Comparison of ENCODE assay signal across 11 cellular contexts in genomic region chr13:107271226-107271625, GRCh38.
DNase-seq lines count a peak whose midpoint lies in the region; ATAC-seq, FAIRE-seq and TF ChIP-seq lines count a peak whose summit lies in the region.
"Had no signal": no experiment of that assay in that cellular context is flagged by ENCODE, and none has a peak within 500 bp of the region (broad histone marks: within the 10 kb centered on the region; RNA-seq: fewer than 3 reads in every experiment).

No MANE protein-coding gene starts in this region.

- H3K4me2 ChIP-seq in H9 (ENCODE audit: insufficient read depth, insufficient read length, low read length) (no peak overlapping the region), H1 (ENCODE audit: insufficient read depth in 1 of 2, low read depth in 2 of 2, low read length in 2 of 2) (no peak overlapping the region), neural progenitor cell (no peak overlapping the region)

- H2AFZ ChIP-seq in H9 (ENCODE audit: low read length) (no peak overlapping the region), H1 (ENCODE audit: low read length) (no peak overlapping the region), neural progenitor cell (replicated peaks) (peak overlapping the region; percentile 23)

- DNase-seq in H9 (peak; percentile 71), NCI-H69 (lab: John Stamatoyannopoulos, UW) (peak; percentile 91), H1 (ENCODE audit: low read depth in 1 of 2, low spot score in 2 of 2) (peak; percentile 49), neural progenitor cell (ENCODE audit: low spot score) (peak; percentile 76), NCI-H1417 treated with DMSO at 0.1 percent for 48 hours (lab: John Stamatoyannopoulos, UW) (no peak)
- no peak for DNase-seq in activated CD4-positive, alpha-beta T cell treated with anti-CD3 and anti-CD28 coated beads, Interleukin-2, amount 10 ng/mL, durations not matched to agents 7 days and 5 days
- DNase-seq in stimulated activated CD4-positive, alpha-beta T cell treated with anti-CD3 and anti-CD28 coated beads, Interleukin-4, amount 100 ng/mL, for 24 hours = no peak
- DNase-seq: NCI-H187 had no signal

- H2BK20ac ChIP-seq in H9 (ENCODE audit: low read depth, low read length, poor library complexity, severe bottlenecking) (no peak overlapping the region), H1 (ENCODE audit: low read length) (no peak overlapping the region)

- no peak overlapping the region for H3K14ac ChIP-seq in H9 (ENCODE audit: insufficient read depth, low read length)
- H3K14ac ChIP-seq in H1 (ENCODE audit: insufficient read length) = no peak overlapping the region

- H3K4me1 ChIP-seq in H9 (ENCODE audit: insufficient read depth, low read length) = 0 out of 2 replicates have a peak, but pooled peaks cover 3% of the 10 kb centered on the region
- H3K4me1 ChIP-seq in H1 (replicated peaks in 1 of 4; ENCODE audit: control insufficient read depth in 3 of 4, insufficient read depth in 4 of 4, low read length in 3 of 4) = peaks cover 0 to 3% (median 0%) of the 10 kb centered on the region in 4 experiments; a peak in 2 of 7 replicates
- peaks cover 6% of the 10 kb centered on the region for H3K4me1 ChIP-seq in neural progenitor cell
- H3K4me1 ChIP-seq: SJCRH30 had no signal

- no peak overlapping the region for H2BK120ac ChIP-seq in H9 (ENCODE audit: low read depth, low read length, poor library complexity, severe bottlenecking)
- H2BK120ac ChIP-seq in H1 (replicated peaks; ENCODE audit: low read depth, low read length) = no peak overlapping the region

- H3K79me2 ChIP-seq in H9 (ENCODE audit: insufficient read depth, low read length) (no peaks in the 10 kb centered on the region), H1 (ENCODE audit: control insufficient read depth in 1 of 2, insufficient read depth in 2 of 2, low read length in 2 of 2) (no peaks in the 10 kb centered on the region), neural progenitor cell (ENCODE audit: low read depth) (no peaks in the 10 kb centered on the region)

- H3K4ac ChIP-seq in H9 (ENCODE audit: low read depth, low read length) (no peak overlapping the region), H1 (replicated peaks; ENCODE audit: insufficient read length, low read depth, low read length) (no peak overlapping the region)

- no peak for TF ChIP-seq EP300 in H1 (IDR thresholded peaks at IDR 0.05; ENCODE audit: borderline replicate concordance in 1 of 2, low read depth in 2 of 2, low read length in 2 of 2)

- peaks cover 3% of the 10 kb centered on the region for H3F3A ChIP-seq in neural progenitor cell (ENCODE audit: low read depth)

- H2BK5ac ChIP-seq in H9 (ENCODE audit: insufficient read length, low read length) (no peak overlapping the region), H1 (ENCODE audit: low read depth, low read length) (no peak overlapping the region)

- H3K4me3 Mint-ChIP-seq in H9 = no peak overlapping the region
- no peak overlapping the region for H3K4me3 Mint-ChIP-seq in neural progenitor cell
- no peak overlapping the region for H3K4me3 Mint-ChIP-seq in activated CD4-positive, alpha-beta T cell treated with anti-CD3 and anti-CD28 coated beads, Interleukin-2, amount 10 ng/mL, durations not matched to agents 7 days and 5 days
- H3K4me3 Mint-ChIP-seq: memory B cell had no signal

- H3K36me3 Mint-ChIP-seq in H9 (ENCODE audit: insufficient read depth in 1 of 3, low read depth in 3 of 3) (no peaks in the 10 kb centered on the region), neural progenitor cell (no peaks in the 10 kb centered on the region)
- no peaks in the 10 kb centered on the region for H3K36me3 Mint-ChIP-seq in activated CD4-positive, alpha-beta T cell treated with anti-CD3 and anti-CD28 coated beads, Interleukin-2, amount 10 ng/mL, durations not matched to agents 7 days and 5 days (ENCODE audit: low read depth)
- H3K36me3 Mint-ChIP-seq: memory B cell had no signal

- FAIRE-seq in H1 (lab: Jason Lieb, UNC) = peak; percentile 77

- H4K8ac ChIP-seq in H9 (replicated peaks; ENCODE audit: insufficient read length, low read depth, low read length) = no peak overlapping the region
- peak overlapping the region; percentile 5; the same call in 1 of the 2 replicates for H4K8ac ChIP-seq in H1 (ENCODE audit: extremely low read depth, insufficient read depth, low read length)

- H3K9ac ChIP-seq in H9 (ENCODE audit: extremely low read depth, insufficient read length, low read length) = no peak overlapping the region
- no peak overlapping the region for H3K9ac ChIP-seq in H1 (replicated peaks in 1 of 4; ENCODE audit: extremely low read depth in 1 of 4, low read depth in 3 of 4, low read length in 3 of 4)
- H3K9ac ChIP-seq in neural progenitor cell = no peak overlapping the region

- H3K27me3 Mint-ChIP-seq in H9 (ENCODE audit: low read depth) (no peaks in the 10 kb centered on the region), neural progenitor cell (ENCODE audit: insufficient read depth, low read depth) (peaks cover 2% of the 10 kb centered on the region)
- H3K27me3 Mint-ChIP-seq in activated CD4-positive, alpha-beta T cell treated with anti-CD3 and anti-CD28 coated beads, Interleukin-2, amount 10 ng/mL, durations not matched to agents 7 days and 5 days = no peaks in the 10 kb centered on the region
- H3K27me3 Mint-ChIP-seq: memory B cell had no signal

- TF ChIP-seq CTCF in H9 (conservative IDR thresholded peaks at IDR 0.05) (no peak), H1 (IDR thresholded peaks at IDR 0.05; ENCODE audit: control extremely low read depth in 1 of 3, insufficient read depth in 1 of 3, low read depth in 1 of 3, low read length in 3 of 3) (0 out of 4 replicates have a peak, but pooled peaks of 1 of the 3 experiments have one; percentile 8), neural progenitor cell (IDR thresholded peaks at IDR 0.05) (no peak)

- H3K4me1 Mint-ChIP-seq in H9 (peaks cover 5 to 6% of the 10 kb centered on the region in 2 experiments), neural progenitor cell (peaks cover 6% of the 10 kb centered on the region)
- no peaks in the 10 kb centered on the region for H3K4me1 Mint-ChIP-seq in activated CD4-positive, alpha-beta T cell treated with anti-CD3 and anti-CD28 coated beads, Interleukin-2, amount 10 ng/mL, durations not matched to agents 7 days and 5 days
- H3K4me1 Mint-ChIP-seq: memory B cell had no signal

- no peak overlapping the region for H4K5ac ChIP-seq in H9 (ENCODE audit: insufficient read length, low read depth, low read length)
- no peak overlapping the region for H4K5ac ChIP-seq in H1 (ENCODE audit: insufficient read length, low read depth, low read length)

- TF ChIP-seq POLR2A in H1 (IDR thresholded peaks at IDR 0.05; ENCODE audit: control extremely low read depth in 1 of 2, low read depth in 2 of 2, low read length in 2 of 2) = no peak

- H3K27ac Mint-ChIP-seq in H9 (peak overlapping the region; percentile 6 to 40 (median 35); a peak in 3 of 7 replicates), neural progenitor cell (peak overlapping the region; percentile 6)
- no peak overlapping the region for H3K27ac Mint-ChIP-seq in activated CD4-positive, alpha-beta T cell treated with anti-CD3 and anti-CD28 coated beads, Interleukin-2, amount 10 ng/mL, durations not matched to agents 7 days and 5 days
- H3K27ac Mint-ChIP-seq: memory B cell had no signal

- H4K20me1 ChIP-seq in H9 (ENCODE audit: control insufficient read depth, insufficient read depth, insufficient read length) (no peaks in the 10 kb centered on the region), H1 (replicated peaks in 1 of 2; ENCODE audit: control insufficient read depth in 1 of 2, insufficient read depth in 2 of 2, low read length in 2 of 2) (no peaks in the 10 kb centered on the region), neural progenitor cell (ENCODE audit: low read depth) (no peaks in the 10 kb centered on the region)

- CTCF ChIA-PET in H1 (lab: Charles Lee; ENCODE audit: partially characterized antibody) = interaction anchor here (1.1 to 1.6 kb wide), 2 partner anchors 65 to 860 kb away, joined by 3 read pairs; no protein-coding TSS in a partner anchor
- CTCF ChIA-PET in activated CD4-positive, alpha-beta T cell treated with anti-CD3 and anti-CD28 coated beads, Interleukin-2, amount 10 ng/mL, durations not matched to agents 7 days and 5 days (lab: Charles Lee) = no interaction called here

- no peak for TF ChIP-seq RAD21 in H1 (IDR thresholded peaks at IDR 0.05 in 1 of 2, conservative IDR thresholded peaks at IDR 0.05 in 1 of 2; ENCODE audit: low read depth in 2 of 2, low read length in 2 of 2)

- H2BK12ac ChIP-seq in H9 (ENCODE audit: insufficient read length, low read depth, low read length) (no peak overlapping the region), H1 (ENCODE audit: low read depth, low read length) (no peak overlapping the region)

- no peaks in the 10 kb centered on the region for H3K23me2 ChIP-seq in H9 (ENCODE audit: insufficient read length, low read depth, low read length, poor library complexity, severe bottlenecking)
- H3K23me2 ChIP-seq in H1 (ENCODE audit: low read depth, low read length) = no peaks in the 10 kb centered on the region

- H3K79me1 ChIP-seq in H9 (ENCODE audit: insufficient read depth, low read depth, low read length, poor library complexity, severe bottlenecking) (no peaks in the 10 kb centered on the region), H1 (ENCODE audit: low read depth, low read length) (no peaks in the 10 kb centered on the region)

- H3K56ac ChIP-seq in H9 (ENCODE audit: insufficient read length, low read depth, low read length) (no peak overlapping the region), H1 (replicated peaks; ENCODE audit: insufficient read length, low read depth, low read length) (no peak overlapping the region)

- no peak overlapping the region for H3K4me3 ChIP-seq in H1 (ENCODE audit: extremely low read depth in 1 of 4, insufficient read depth in 2 of 4, low read depth in 3 of 4, low read length in 4 of 4)
- H3K4me3 ChIP-seq in neural progenitor cell = no peak overlapping the region
- H3K4me3 ChIP-seq: SJCRH30 had no signal

- ATAC-seq in HG03571 (IDR thresholded peaks at IDR 0.05; ENCODE audit: unreplicated experiment) = no peak

- no peak overlapping the region for H3T11ph ChIP-seq in H9 (ENCODE audit: low read length)

- H2AK5ac ChIP-seq in H9 (ENCODE audit: insufficient read length, low read length) (no peak overlapping the region), H1 (ENCODE audit: low read depth, low read length) (no peak overlapping the region)

- H3K36me3 ChIP-seq in H1 (ENCODE audit: control insufficient read depth in 2 of 4, insufficient read depth in 4 of 4, low read length in 3 of 4) (no peaks in the 10 kb centered on the region), neural progenitor cell (no peaks in the 10 kb centered on the region)
- H3K36me3 ChIP-seq: SJCRH30 had no signal

- no peaks in the 10 kb centered on the region for H3K9me3 ChIP-seq in H9 (ENCODE audit: control insufficient read depth, low read depth, low read length)
- no peaks in the 10 kb centered on the region for H3K9me3 ChIP-seq in H1 (ENCODE audit: insufficient read depth in 2 of 2, low read depth in 1 of 2, low read length in 1 of 2)
- H3K9me3 ChIP-seq in neural progenitor cell (ENCODE audit: low read depth) = no peaks in the 10 kb centered on the region
- H3K9me3 ChIP-seq: SJCRH30 had no signal

- no peak overlapping the region for H3K18ac ChIP-seq in H9 (ENCODE audit: insufficient read length, low read depth, low read length)
- H3K18ac ChIP-seq in H1 (ENCODE audit: extremely low read depth, low read length) = no peak overlapping the region

- H3K27ac ChIP-seq in H9 (ENCODE audit: insufficient read length, low read depth, low read length) (no peak overlapping the region), H1 (ENCODE audit: low read depth, low read length) (no peak overlapping the region), neural progenitor cell (no peak overlapping the region)
- H3K27ac ChIP-seq: SJCRH30 had no signal

- no peaks in the 10 kb centered on the region; a peak in 1 of 5 replicates for H3K9me3 Mint-ChIP-seq in H9
- H3K9me3 Mint-ChIP-seq in neural progenitor cell = no peaks in the 10 kb centered on the region
- H3K9me3 Mint-ChIP-seq in activated CD4-positive, alpha-beta T cell treated with anti-CD3 and anti-CD28 coated beads, Interleukin-2, amount 10 ng/mL, durations not matched to agents 7 days and 5 days = peaks cover 5% of the 10 kb centered on the region

- no peaks in the 10 kb centered on the region for H3K27me3 ChIP-seq in H9 (ENCODE audit: insufficient read depth, low read length)
- H3K27me3 ChIP-seq in H1 (replicated peaks in 1 of 4; ENCODE audit: control insufficient read depth in 3 of 4, extremely low read depth in 1 of 4, insufficient read depth in 3 of 4, low read length in 3 of 4) = no peaks in the 10 kb centered on the region
- H3K27me3 ChIP-seq in neural progenitor cell = no peaks in the 10 kb centered on the region
- H3K27me3 ChIP-seq: SJCRH30 had no signal

- no peak overlapping the region for H2BK15ac ChIP-seq in H9 (ENCODE audit: low read depth, low read length)
- H2BK15ac ChIP-seq in H1 (ENCODE audit: low read length) = no peak overlapping the region

- H3K23ac ChIP-seq in H9 (ENCODE audit: insufficient read length, low read depth, low read length) = no peak overlapping the region
- H3K23ac ChIP-seq in H1 (ENCODE audit: insufficient read length) = no peak overlapping the region

- H4K91ac ChIP-seq in H9 (ENCODE audit: insufficient read length, low read depth, low read length) (no peak overlapping the region), H1 (replicated peaks; ENCODE audit: insufficient read length, low read length) (no peak overlapping the region)

- no CpG with 5 or more reads among the region's 2 CpGs for WGBS in H9 (ENCODE audit: extremely low coverage, insufficient read length, low lambda C conversion rate)
- 58% methylated on average over 2 of the region's 2 CpGs; no CpG with 5 or more reads in 1 of the 2 experiments for WGBS in H1 (ENCODE audit: extremely low coverage in 1 of 2, insufficient coverage in 1 of 2, insufficient read length in 1 of 2, insufficient replicate concordance in 2 of 2, low coverage in 1 of 2, low lambda C conversion rate in 2 of 2, missing lambda C conversion rate in 1 of 2), 2 experiments

- POLR2A ChIA-PET in H1 (lab: Charles Lee; ENCODE audit: partially characterized antibody) = no interaction called here
- POLR2A ChIA-PET in activated CD4-positive, alpha-beta T cell treated with anti-CD3 and anti-CD28 coated beads, Interleukin-2, amount 10 ng/mL, durations not matched to agents 7 days and 5 days (lab: Charles Lee) = no interaction called here

Comparison
In these comparisons a context has a peak if more than half of its experiments do, and no peak if none do; other contexts are left out.
1. DNase-seq: peak in H9 (single experiment), NCI-H69 (single experiment), H1 (2 of 2) and neural progenitor cell (single experiment); none in activated CD4-positive, alpha-beta T cell treated with anti-CD3 and anti-CD28 coated beads, Interleukin-2, amount 10 ng/mL, durations not matched to agents 7 days and 5 days (single experiment), NCI-H1417 treated with DMSO at 0.1 percent for 48 hours (single experiment) and stimulated activated CD4-positive, alpha-beta T cell treated with anti-CD3 and anti-CD28 coated beads, Interleukin-4, amount 100 ng/mL, for 24 hours (single experiment).